Comparison of ENCODE assay signal across 18 cellular contexts in the genomic region with DNA sequence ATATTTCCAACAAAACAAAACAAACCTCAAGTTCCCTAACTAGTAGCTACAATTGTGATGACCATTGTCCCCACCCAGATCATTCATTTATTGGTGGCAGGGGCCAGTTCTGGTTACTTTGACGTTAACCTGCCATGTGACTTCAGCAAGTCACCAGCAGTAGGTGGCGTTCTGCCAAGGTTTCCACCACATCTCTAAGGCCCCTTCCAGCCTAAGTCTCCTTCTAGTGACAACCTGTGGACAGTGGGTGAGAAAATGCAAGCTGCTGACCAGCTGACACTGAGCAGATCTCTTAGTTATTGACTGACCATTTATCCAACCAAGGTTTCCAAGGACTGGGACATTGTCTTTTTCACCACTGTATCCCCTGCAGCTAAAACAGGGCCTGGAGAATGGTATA.
"Had no signal": no experiment of that assay in that cellular context is flagged by ENCODE, and none has a peak within 500 bp of the region (broad histone marks: within the 10 kb centered on the region; RNA-seq: fewer than 3 reads in every experiment).

No MANE protein-coding gene starts in this region.

- H3K36me3 ChIP-seq: adrenal gland, esophagus muscularis mucosa, ovary, upper lobe of left lung had no signal

- ATAC-seq: activated CD4-positive, alpha-beta T cell treated with anti-CD3 and anti-CD28 coated beads for 36 hours; activated naive CD4-positive, alpha-beta T cell treated with anti-CD3 and anti-CD28 coated beads, Interleukin-2, amount 50 U/mL, for 72 hours; left cardiac atrium; naive thymus-derived CD8-positive, alpha-beta T cell; sciatic nerve; stimulated activated memory B cell treated with anti-CD40 and anti-IgM and Interleukin-4, amounts not matched to agents 10 μg/mL and 1 μg/mL and 100 μg/mL, for 72 hours had no signal

- H3K4me2 ChIP-seq: smooth muscle cell had no signal

- H3K4me1 ChIP-seq: adrenal gland, esophagus muscularis mucosa, testis, upper lobe of left lung had no signal

- H3K9me3 ChIP-seq: adrenal gland, ovary, testis had no signal

- H3K4me3 ChIP-seq: adrenal gland, esophagus muscularis mucosa, ovary, smooth muscle cell, testis, upper lobe of left lung had no signal

- H3K27me3 ChIP-seq: adrenal gland, esophagus muscularis mucosa, ovary, testis, upper lobe of left lung had no signal

- DNase-seq: activated CD4-positive, alpha-beta T cell treated with anti-CD3 and anti-CD28 coated beads for 36 hours; activated CD4-positive, alpha-beta T cell treated with anti-CD3 and anti-CD28 coated beads, Interleukin-2, amount 50 U/mL, for 48 hours; activated gamma-delta T cell treated with Interleukin-2 at 50 U/mL for 16 hours; activated T-cell treated with anti-CD3 and anti-CD28 coated beads for 4 hours; adrenal gland; effector CD8-positive, alpha-beta T cell; left cardiac atrium; mesenchymal stem cell; naive thymus-derived CD8-positive, alpha-beta T cell; ovary; stimulated activated CD4-positive, alpha-beta T cell treated with anti-CD3 and anti-CD28 coated beads, Interleukin-4, amount 100 ng/mL, for 4 hours; testis; upper lobe of left lung had no signal

- H3K27ac ChIP-seq: adrenal gland, esophagus muscularis mucosa, ovary, testis, upper lobe of left lung had no signal
